ENCODE assay signal across 13 cellular contexts in genomic region chr19:47133021-47133471, GRCh38. TPM values are rescaled to one million over a fixed set of nuclear protein-coding genes. Genes with fewer than 3 reads are reported as not detected.
DNase-seq lines count a peak whose midpoint lies in the region; ATAC-seq, FAIRE-seq and TF ChIP-seq lines count a peak whose summit lies in the region.
"Had no signal": no experiment of that assay in that cellular context is flagged by ENCODE, and none has a peak within 500 bp of the region (broad histone marks: within the 10 kb centered on the region; RNA-seq: fewer than 3 reads in every experiment).

No MANE protein-coding gene starts in this region.

- CTCF ChIA-PET in HEK293 (lab: Yijun Ruan, JAX), result interaction anchor here (0.5 to 2.5 kb wide), 8 partner anchors 11 to 1017 kb away, joined by 3 to 11 read pairs (median 7); no protein-coding TSS in a partner anchor
- CTCF ChIA-PET in activated CD8-positive, alpha-beta T cell treated with anti-CD3 and anti-CD28 coated beads, Interleukin-2, amount 10 ng/mL, durations not matched to agents 7 days and 5 days (lab: Charles Lee), result interaction anchor here (0.8 to 2.9 kb wide), 8 partner anchors 9 to 111 kb away, joined by 3 to 30 read pairs (median 8); no protein-coding TSS in a partner anchor
- CTCF ChIA-PET in naive thymus-derived CD4-positive, alpha-beta T cell (lab: Charles Lee), result interaction anchor here (0.6 to 3.2 kb wide), 6 partner anchors 12 to 120 kb away, joined by 3 to 26 read pairs (median 10); no protein-coding TSS in a partner anchor

- no peak overlapping the region for H3K4me3 ChIP-seq in CD4-positive, CD25-positive, alpha-beta regulatory T cell (ENCODE audit: low read depth, low read length)
- H3K4me3 ChIP-seq in HEK293 (ENCODE audit: low read depth, low read length), result no peak overlapping the region
- no peak overlapping the region for H3K4me3 ChIP-seq in naive thymus-derived CD4-positive, alpha-beta T cell (ENCODE audit: low read length)

- peaks cover 22% of the 10 kb centered on the region for H3K36me3 Mint-ChIP-seq in CD4-positive, CD25-positive, alpha-beta regulatory T cell
- H3K36me3 Mint-ChIP-seq in activated CD8-positive, alpha-beta T cell treated with anti-CD3 and anti-CD28 coated beads, Interleukin-2, amount 10 ng/mL, durations not matched to agents 7 days and 5 days (ENCODE audit: low read depth), result peaks cover 51% of the 10 kb centered on the region
- peaks cover 0 to 28% (median 7%) of the 10 kb centered on the region in 5 donors for H3K36me3 Mint-ChIP-seq in naive thymus-derived CD4-positive, alpha-beta T cell

- no peak for TF ChIP-seq CTCF in HEK293 (tag by site-specific recombination; IDR thresholded peaks at IDR 0.05)

- POLR2A ChIA-PET in HEK293 (lab: Yijun Ruan, JAX), result interaction anchor here (0.6 to 3.6 kb wide), 5 partner anchors 9 to 99 kb away, joined by 4 to 86 read pairs (median 9); partner anchors contain the start of gene ZC3H4
- POLR2A ChIA-PET in activated CD8-positive, alpha-beta T cell treated with anti-CD3 and anti-CD28 coated beads, Interleukin-2, amount 10 ng/mL, durations not matched to agents 7 days and 5 days (lab: Charles Lee), result interaction anchor here (2.4 to 3.4 kb wide), 2 partner anchors 20 to 111 kb away, joined by 9 to 41 read pairs; partner anchors contain the start of gene ZC3H4
- POLR2A ChIA-PET in naive thymus-derived CD4-positive, alpha-beta T cell (lab: Charles Lee), result interaction anchor here (0.6 to 4.1 kb wide), 8 partner anchors 10 to 112 kb away, joined by 3 to 22 read pairs (median 9); partner anchors contain the start of gene ZC3H4

- no peak for ATAC-seq in CD4-positive, CD25-positive, alpha-beta regulatory T cell (ENCODE audit: low read depth in 2 of 2)
- ATAC-seq in activated CD8-positive, alpha-beta T cell treated with anti-CD3 and anti-CD28 coated beads, Interleukin-2, amount 10 ng/mL, durations not matched to agents 7 days and 5 days, result no peak
- no peak for ATAC-seq in naive thymus-derived CD4-positive, alpha-beta T cell

- no peak for DNase-seq in CD4-positive, CD25-positive, alpha-beta regulatory T cell
- no peak for DNase-seq in activated CD8-positive, alpha-beta T cell treated with anti-CD3 and anti-CD28 coated beads, Interleukin-2, amount 10 ng/mL, durations not matched to agents 7 days and 5 days
- no peak for DNase-seq in naive thymus-derived CD4-positive, alpha-beta T cell
- DNase-seq in frontal cortex (ENCODE audit: low spot score in 2 of 2) (no peak), NCI-H1694 (lab: John Stamatoyannopoulos, UW) (no peak), T1000 (lab: John Stamatoyannopoulos, UW) (no peak), DMS 273 (lab: John Stamatoyannopoulos, UW; ENCODE audit: unreplicated experiment) (no peak)
- DNase-seq: activated effector memory CD4-positive, alpha-beta T cell treated with anti-CD3 and anti-CD28 coated beads, Interleukin-2, amount 50 U/mL, for 16 hours; EL; hypothalamus; NCI-H69; stimulated activated CD4-positive, alpha-beta T cell treated with anti-CD3 and anti-CD28 coated beads, Interleukin-12 subunit alpha, Interleukin-12 subunit beta, amount 100 ng/mL, for 4 hours had no signal

- peak overlapping the region in 1 of 3 donors; percentile 83 for H3K27ac Mint-ChIP-seq in CD4-positive, CD25-positive, alpha-beta regulatory T cell
- H3K27ac Mint-ChIP-seq in activated CD8-positive, alpha-beta T cell treated with anti-CD3 and anti-CD28 coated beads, Interleukin-2, amount 10 ng/mL, durations not matched to agents 7 days and 5 days, result peak overlapping the region; percentile 26
- H3K27ac Mint-ChIP-seq in naive thymus-derived CD4-positive, alpha-beta T cell, result peak overlapping the region in 6 of 9 donors; percentile 18 to 92 (median 70)

- intact Hi-C loops in naive thymus-derived CD4-positive, alpha-beta T cell (cut with micrococcal nuclease), result no loop called here

- no peaks in the 10 kb centered on the region for H3K27me3 ChIP-seq in CD4-positive, CD25-positive, alpha-beta regulatory T cell (ENCODE audit: control insufficient read depth, insufficient read depth, low read length)
- H3K27me3 ChIP-seq in naive thymus-derived CD4-positive, alpha-beta T cell (ENCODE audit: control insufficient read depth in 2 of 2, insufficient read depth in 2 of 2, low read length in 2 of 2), result no peaks in the 10 kb centered on the region

- no peaks in the 10 kb centered on the region for H3K9me3 ChIP-seq in CD4-positive, CD25-positive, alpha-beta regulatory T cell (ENCODE audit: control insufficient read depth in 2 of 2, low read length in 2 of 2)
- H3K9me3 ChIP-seq in HEK293 (ENCODE audit: control insufficient read depth, insufficient read depth, low read depth, low read length), result no peaks in the 10 kb centered on the region
- H3K9me3 ChIP-seq in naive thymus-derived CD4-positive, alpha-beta T cell (ENCODE audit: control insufficient read depth in 2 of 3, low read length in 3 of 3), result no peaks in the 10 kb centered on the region

- H3K27ac ChIP-seq in CD4-positive, CD25-positive, alpha-beta regulatory T cell (ENCODE audit: insufficient read depth, low read length, poor library complexity, severe bottlenecking), result no peak overlapping the region
- peak overlapping the region; percentile 92 for H3K27ac ChIP-seq in HEK293 (ENCODE audit: extremely low read depth, low read depth, low read length)
- H3K27ac ChIP-seq in naive thymus-derived CD4-positive, alpha-beta T cell (ENCODE audit: low read depth, low read length), result no peak overlapping the region

- H3K4me1 Mint-ChIP-seq in CD4-positive, CD25-positive, alpha-beta regulatory T cell, result peaks cover 21 to 67% (median 50%) of the 10 kb centered on the region in 4 donors
- peaks cover 61% of the 10 kb centered on the region for H3K4me1 Mint-ChIP-seq in activated CD8-positive, alpha-beta T cell treated with anti-CD3 and anti-CD28 coated beads, Interleukin-2, amount 10 ng/mL, durations not matched to agents 7 days and 5 days (ENCODE audit: low read depth)
- peaks cover 51 to 69% (median 57%) of the 10 kb centered on the region in 7 donors for H3K4me1 Mint-ChIP-seq in naive thymus-derived CD4-positive, alpha-beta T cell

- peak overlapping the region; percentile 43 to 100 (median 61) for H3K4me3 Mint-ChIP-seq in CD4-positive, CD25-positive, alpha-beta regulatory T cell
- H3K4me3 Mint-ChIP-seq in activated CD8-positive, alpha-beta T cell treated with anti-CD3 and anti-CD28 coated beads, Interleukin-2, amount 10 ng/mL, durations not matched to agents 7 days and 5 days, result peak overlapping the region; percentile 99
- H3K4me3 Mint-ChIP-seq in naive thymus-derived CD4-positive, alpha-beta T cell, result peak overlapping the region; percentile 40 to 100 (median 94)

- peaks cover 0 to 2% (median 0%) of the 10 kb centered on the region in 7 donors for H3K9me3 Mint-ChIP-seq in CD4-positive, CD25-positive, alpha-beta regulatory T cell
- H3K9me3 Mint-ChIP-seq in activated CD8-positive, alpha-beta T cell treated with anti-CD3 and anti-CD28 coated beads, Interleukin-2, amount 10 ng/mL, durations not matched to agents 7 days and 5 days (ENCODE audit: insufficient read depth), result peaks cover 7% of the 10 kb centered on the region
- peaks cover 0 to 7% (median 0%) of the 10 kb centered on the region in 11 donors for H3K9me3 Mint-ChIP-seq in naive thymus-derived CD4-positive, alpha-beta T cell

- peaks cover 3% of the 10 kb centered on the region for H3K36me3 ChIP-seq in CD4-positive, CD25-positive, alpha-beta regulatory T cell (ENCODE audit: control insufficient read depth, insufficient read depth, low read length)
- H3K36me3 ChIP-seq in HEK293 (ENCODE audit: control insufficient read depth in 2 of 2, insufficient read depth in 1 of 2, low read length in 2 of 2), result peaks cover 8 to 37% of the 10 kb centered on the region in 2 experiments; a peak in 2 of 3 replicates
- peaks cover 0 to 4% (median 0%) of the 10 kb centered on the region in 3 experiments for H3K36me3 ChIP-seq in naive thymus-derived CD4-positive, alpha-beta T cell (ENCODE audit: control insufficient read depth in 2 of 3, insufficient read depth in 3 of 3, low read length in 3 of 3)

- peaks cover 6% of the 10 kb centered on the region for H3K27me3 Mint-ChIP-seq in CD4-positive, CD25-positive, alpha-beta regulatory T cell
- no peaks in the 10 kb centered on the region for H3K27me3 Mint-ChIP-seq in activated CD8-positive, alpha-beta T cell treated with anti-CD3 and anti-CD28 coated beads, Interleukin-2, amount 10 ng/mL, durations not matched to agents 7 days and 5 days (ENCODE audit: low read depth)
- peaks cover 0 to 5% (median 0%) of the 10 kb centered on the region in 5 donors for H3K27me3 Mint-ChIP-seq in naive thymus-derived CD4-positive, alpha-beta T cell

- H3K4me1 ChIP-seq in CD4-positive, CD25-positive, alpha-beta regulatory T cell (ENCODE audit: control insufficient read depth, insufficient read depth, low read length, poor library complexity, severe bottlenecking), result peaks cover 42% of the 10 kb centered on the region
- peaks cover 22% of the 10 kb centered on the region for H3K4me1 ChIP-seq in HEK293 (ENCODE audit: control insufficient read depth, insufficient read depth, low read length)
- peaks cover 11 to 25% of the 10 kb centered on the region in 2 donors for H3K4me1 ChIP-seq in naive thymus-derived CD4-positive, alpha-beta T cell (ENCODE audit: control insufficient read depth in 2 of 2, insufficient read depth in 2 of 2, low read length in 2 of 2)

- no peak for FAIRE-seq in frontal cortex (lab: Jason Lieb, UNC)

TF ChIP-seq in HEK293, 187 proteins besides CTCF, POLR2A, EP300 and RAD21 (continues in another document):
- TF ChIP-seq ZNF791 (tag by site-specific recombination; IDR thresholded peaks at IDR 0.05) (no peak), ZNF624 (tag by site-specific recombination; IDR thresholded peaks at IDR 0.05) (no peak), ZNF112 (tag by site-specific recombination; IDR thresholded peaks at IDR 0.05) (no peak), REPIN1 (tag by site-specific recombination; IDR thresholded peaks at IDR 0.05; ENCODE audit: low read depth) (no peak), ZNF670 (tag by site-specific recombination; IDR thresholded peaks at IDR 0.05; ENCODE audit: low read depth) (no peak)

RNA-seq across cellular contexts. Expression of gene SAE1, which starts 2.4 kb away (rescaled TPM):
- 45.5 TPM for total RNA-seq in CD4-positive, CD25-positive, alpha-beta regulatory T cell
- polyA plus RNA-seq in CD4-positive, CD25-positive, alpha-beta regulatory T cell, result 100 to 1,000 TPM; 106 to 127 (median 115) TPM
- 100 to 1,000 TPM; 165 to 175 TPM for total RNA-seq in activated CD8-positive, alpha-beta T cell treated with anti-CD3 and anti-CD28 coated beads, Interleukin-2, amount 10 ng/mL, durations not matched to agents 7 days and 5 days
- total RNA-seq in naive thymus-derived CD4-positive, alpha-beta T cell, result 100 to 1,000 TPM in 1 of 5 experiments, 10 to 100 TPM in 4; 34.3 to 115 (median 46.4) TPM
- 100 to 1,000 TPM; 145 to 181 TPM for polyA plus RNA-seq in naive thymus-derived CD4-positive, alpha-beta T cell
- total RNA-seq in frontal cortex, result 96.2 TPM

RNA-seq across cellular contexts. Expression of gene ZC3H4, which starts 19.5 kb away (rescaled TPM):
- 84.7 TPM for total RNA-seq in CD4-positive, CD25-positive, alpha-beta regulatory T cell
- under 1 TPM; 0.58 to 0.84 (median 0.69) TPM for polyA plus RNA-seq in CD4-positive, CD25-positive, alpha-beta regulatory T cell
- 100 to 1,000 TPM; 102 TPM for total RNA-seq in activated CD8-positive, alpha-beta T cell treated with anti-CD3 and anti-CD28 coated beads, Interleukin-2, amount 10 ng/mL, durations not matched to agents 7 days and 5 days
- 100 to 1,000 TPM in 1 of 5 experiments, 10 to 100 TPM in 4; 53.6 to 123 (median 73.0) TPM for total RNA-seq in naive thymus-derived CD4-positive, alpha-beta T cell
- polyA plus RNA-seq in naive thymus-derived CD4-positive, alpha-beta T cell, result 1 to 10 TPM; 2.0 to 2.3 TPM
- total RNA-seq in frontal cortex, result 11.4 TPM
